ENCODE assay signal across 1 cellular context in the genomic region with DNA sequence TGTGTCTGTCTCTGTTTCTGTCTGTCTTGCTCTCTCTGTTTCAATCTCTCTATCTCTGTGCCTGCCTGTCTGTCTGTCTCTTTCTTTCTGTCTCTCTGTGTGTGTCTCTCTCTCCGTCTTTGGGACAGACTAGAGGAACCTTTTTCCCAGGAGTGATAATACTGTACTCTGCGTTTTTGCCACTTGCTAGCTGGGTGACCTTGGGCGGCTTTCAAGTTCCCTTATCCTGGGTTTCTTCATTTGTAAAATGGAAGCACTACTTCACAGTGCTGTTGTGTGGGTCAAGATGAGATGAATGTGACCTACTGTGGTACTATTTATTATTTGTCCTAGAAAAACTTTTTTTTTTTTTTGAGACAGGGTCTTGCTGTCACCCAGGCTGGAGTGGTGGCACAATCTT.
A peak's percentile ranks its signal among the peaks of the same experiment; 100 is the strongest.
TF ChIP-seq lines count a peak whose summit lies in the region.

No MANE protein-coding gene starts in this region.

TF ChIP-seq in HepG2, 621 proteins besides CTCF, POLR2A, EP300 and RAD21 (continued from another document):
- 0 out of 2 replicates have a peak, but pooled peaks have one; percentile 0 for TF ChIP-seq FOXA1 (IDR thresholded peaks at IDR 0.05)
- no peak for TF ChIP-seq FOXA1 (CRISPR knock-in tag; IDR thresholded peaks at IDR 0.05)
- TF ChIP-seq, protein P1, sequence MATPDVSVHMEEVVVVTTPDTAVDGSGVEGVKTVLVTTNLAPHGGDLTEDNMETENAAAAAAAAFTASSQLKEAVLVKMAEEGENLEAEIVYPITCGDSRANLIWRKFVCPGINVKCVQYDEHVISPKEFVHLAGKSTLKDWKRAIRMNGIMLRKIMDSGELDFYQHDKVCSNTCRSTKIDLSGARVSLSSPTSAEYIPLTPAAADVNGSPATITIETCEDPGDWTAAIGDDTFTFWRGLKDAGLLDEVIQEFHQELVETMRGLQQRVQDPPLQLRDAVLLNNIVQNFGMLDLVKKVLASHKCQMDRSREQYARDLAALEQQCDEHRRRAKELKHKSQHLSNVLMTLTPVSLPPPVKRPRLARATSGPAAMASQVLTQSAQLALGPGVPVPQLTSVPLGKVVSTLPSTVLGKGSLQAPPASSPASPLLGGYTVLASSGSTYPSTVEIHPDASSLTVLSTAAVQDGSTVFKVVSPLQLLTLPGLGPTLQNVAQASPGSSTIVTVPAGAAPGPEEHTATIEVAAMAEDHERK (CRISPR knock-in tag; IDR thresholded peaks at IDR 0.05; ENCODE audit: low read depth): no peak
- peak; percentile 2; the same call in 1 of the 2 replicates for TF ChIP-seq ATM (IDR thresholded peaks at IDR 0.05; ENCODE audit: borderline replicate concordance)
